20 cellular contexts compared by ENCODE assay signal in genomic region chr6:31446481-31446880, GRCh38. TPM values are rescaled to one million over a fixed set of nuclear protein-coding genes. Genes with fewer than 3 reads are reported as not detected.
A peak's percentile ranks its signal among the peaks of the same experiment; 100 is the strongest.
DNase-seq lines count a peak whose midpoint lies in the region; ATAC-seq, FAIRE-seq and TF ChIP-seq lines count a peak whose summit lies in the region.
"Had no signal": no experiment of that assay in that cellular context is flagged by ENCODE, and none has a peak within 500 bp of the region (broad histone marks: within the 10 kb centered on the region; RNA-seq: fewer than 3 reads in every experiment).

No MANE protein-coding gene starts in this region.

- H3K27me3 ChIP-seq in bronchial epithelial cell (ENCODE audit: control insufficient read depth, insufficient read depth, low read length) (peaks cover 4% of the 10 kb centered on the region), endodermal cell (ENCODE audit: control insufficient read depth, insufficient read depth, low read length, poor library complexity, severe bottlenecking) (peaks cover 9% of the 10 kb centered on the region)
- H3K27me3 ChIP-seq: BLaER1, MG63 had no signal

- WGBS in endodermal cell (ENCODE audit: insufficient coverage in 1 of 2, insufficient read length in 1 of 2), 2 experiments, result 87 to 94% methylated on average over 3 to 4 of the region's 4 CpGs

- TF ChIP-seq CTCF in AG10803 (conservative IDR thresholded peaks at IDR 0.05; ENCODE audit: low read length) (no peak), bronchial epithelial cell (IDR thresholded peaks at IDR 0.05; ENCODE audit: insufficient read depth, low read length, severe bottlenecking) (no peak), kidney (IDR thresholded peaks at IDR 0.05; ENCODE audit: borderline replicate concordance, extremely low read depth, insufficient read depth) (no peak), endodermal cell (conservative IDR thresholded peaks at IDR 0.05) (no peak)

- H3K9me3 ChIP-seq in kidney (ENCODE audit: control insufficient read depth in 1 of 2, low read length in 2 of 2), result no peaks in the 10 kb centered on the region
- no peaks in the 10 kb centered on the region for H3K9me3 ChIP-seq in endodermal cell (ENCODE audit: control insufficient read depth, low read length)
- H3K9me3 ChIP-seq: MG63 had no signal

- H3K9ac ChIP-seq in kidney (ENCODE audit: low read length in 2 of 2), result no peak overlapping the region
- H3K9ac ChIP-seq in endodermal cell (ENCODE audit: extremely low read depth, low read length, poor library complexity, severe bottlenecking), result no peak overlapping the region
- H3K9ac ChIP-seq: BLaER1 had no signal

- intact Hi-C loops in kidney (cut with DNase I), result no loop called here

- FAIRE-seq in bronchial epithelial cell (lab: Jason Lieb, UNC) (no peak), kidney (lab: Jason Lieb, UNC) (no peak)
- FAIRE-seq: D721Med, GM12891, H1 had no signal

- no peak overlapping the region for H3K27ac Mint-ChIP-seq in endodermal cell
- H3K27ac Mint-ChIP-seq: CD8-positive, alpha-beta T cell had no signal

- peaks cover 1% of the 10 kb centered on the region for H3K9me3 Mint-ChIP-seq in endodermal cell
- H3K9me3 Mint-ChIP-seq: CD8-positive, alpha-beta T cell had no signal

- H3K27me3 Mint-ChIP-seq in endodermal cell (ENCODE audit: insufficient read depth), result peaks cover 21% of the 10 kb centered on the region

- no peak for ATAC-seq in HG03280 (IDR thresholded peaks at IDR 0.05; ENCODE audit: unreplicated experiment)
- ATAC-seq: CD8-positive, alpha-beta T cell had no signal

- H3K27ac ChIP-seq in kidney (ENCODE audit: low read depth in 2 of 2, low read length in 2 of 2) (no peak overlapping the region), endodermal cell (ENCODE audit: low read depth, low read length) (no peak overlapping the region)
- H3K27ac ChIP-seq: BLaER1, PC-9, SJSA1 had no signal

- H3K36me3 ChIP-seq in bronchial epithelial cell (ENCODE audit: control insufficient read depth, insufficient read depth, low read length), result no peaks in the 10 kb centered on the region
- H3K36me3 ChIP-seq in kidney (ENCODE audit: control insufficient read depth in 1 of 2, insufficient read depth in 2 of 2, low read length in 2 of 2), result no peaks in the 10 kb centered on the region
- no peaks in the 10 kb centered on the region for H3K36me3 ChIP-seq in endodermal cell (ENCODE audit: control insufficient read depth, insufficient read depth, low read length)
- H3K36me3 ChIP-seq: BLaER1, MG63, SJSA1 had no signal

- DNase-seq in AG10803 (ENCODE audit: low read depth) (peak; percentile 66), HCEC 1CT (peak; percentile 51), bronchial epithelial cell (ENCODE audit: low read depth) (peak; percentile 32), fibroblast of peridontal ligament (ENCODE audit: extremely low read depth) (peak; percentile 39), kidney (no peak), endodermal cell (no peak)
- DNase-seq: CD8-positive, alpha-beta T cell; DND-41; GF-D8; MG63; NCI-H1092 treated with DMSO at 0.1 percent for 48 hours; NCI-H2081 treated with DMSO at 0.1 percent for 48 hours; NCI-H510A treated with DMSO at 0.1 percent for 48 hours; PC-9 had no signal

- no peaks in the 10 kb centered on the region for H3K4me1 Mint-ChIP-seq in endodermal cell

- no peaks in the 10 kb centered on the region for H3K36me3 Mint-ChIP-seq in endodermal cell (ENCODE audit: low read depth)
- H3K36me3 Mint-ChIP-seq: CD8-positive, alpha-beta T cell had no signal

- H3K4me3 Mint-ChIP-seq in endodermal cell, result no peak overlapping the region
- H3K4me3 Mint-ChIP-seq: CD8-positive, alpha-beta T cell had no signal

- H3K4me3 ChIP-seq in AG10803 (ENCODE audit: low read length) (no peak overlapping the region), bronchial epithelial cell (ENCODE audit: low read depth, low read length) (no peak overlapping the region), kidney (ENCODE audit: low read length in 2 of 2) (no peak overlapping the region), endodermal cell (ENCODE audit: low read length) (no peak overlapping the region)
- H3K4me3 ChIP-seq: BLaER1, MG63, PC-9, SJSA1 had no signal

- no peaks in the 10 kb centered on the region for H3K4me1 ChIP-seq in kidney (ENCODE audit: control insufficient read depth in 1 of 2, insufficient read depth in 1 of 2, low read depth in 1 of 2, low read length in 2 of 2)
- H3K4me1 ChIP-seq in endodermal cell (ENCODE audit: control insufficient read depth, insufficient read depth, low read length), result no peaks in the 10 kb centered on the region

RNA-seq across cellular contexts. Expression of gene MICA, which starts 43.1 kb away (rescaled TPM):
- total RNA-seq in bronchial epithelial cell (47.6 and 51.6 TPM in 2 replicates), kidney (27.5 TPM), endodermal cell (10 to 100 TPM; 12.5 to 13.7 TPM)
- polyA plus RNA-seq in kidney (ENCODE audit: insufficient read depth, low read depth, low replicate concordance), result 34.7 TPM
- 19.4 TPM for polyA plus RNA-seq in endodermal cell (2013, experiment 1 of 2)
- 20.5 TPM for polyA plus RNA-seq in endodermal cell (2013, experiment 2 of 2)

RNA-seq across cellular contexts. Expression of gene MICB, which starts 51.5 kb away (rescaled TPM):
- 2.9 and 3.7 TPM in 2 replicates for total RNA-seq in bronchial epithelial cell
- 5.7 TPM for total RNA-seq in kidney
- 1.5 TPM for polyA plus RNA-seq in kidney (ENCODE audit: insufficient read depth, low read depth, low replicate concordance)
- 1 to 10 TPM; 8.2 to 8.5 TPM for total RNA-seq in endodermal cell
- 4.1 TPM for polyA plus RNA-seq in endodermal cell (2013, experiment 1 of 2)
- 4.5 TPM for polyA plus RNA-seq in endodermal cell (2013, experiment 2 of 2)

Comparison
In these comparisons a context has a peak if more than half of its experiments do, and no peak if none do; other contexts are left out.
1. DNase-seq: peak in AG10803 (single experiment), HCEC 1CT (single experiment), bronchial epithelial cell (single experiment) and fibroblast of peridontal ligament (single experiment); none in kidney (single experiment) and endodermal cell (single experiment).